ENCODE assay signal across 14 cellular contexts in the genomic region with DNA sequence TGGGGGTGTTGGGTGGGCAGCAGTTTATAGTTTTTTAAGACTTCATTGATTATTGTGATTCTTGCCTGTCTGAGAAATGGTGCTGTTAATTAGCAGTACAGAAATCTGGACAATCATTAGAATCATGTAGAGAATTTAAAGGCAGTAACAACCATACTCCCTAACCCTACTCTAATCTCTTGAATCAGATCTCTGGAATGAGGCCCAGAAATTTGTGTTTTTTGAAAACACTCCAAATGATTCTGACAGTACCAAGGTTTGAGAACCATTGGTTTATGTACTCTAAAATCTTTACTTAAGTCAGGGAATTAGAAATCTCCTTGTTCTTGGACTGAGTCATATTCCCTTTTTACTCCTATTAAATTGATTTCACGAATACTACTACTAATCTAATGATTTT. TPM values are rescaled to one million over a fixed set of nuclear protein-coding genes. Genes with fewer than 3 reads are reported as not detected.
DNase-seq lines count a peak whose midpoint lies in the region; ATAC-seq, FAIRE-seq and TF ChIP-seq lines count a peak whose summit lies in the region.
"Had no signal": no experiment of that assay in that cellular context is flagged by ENCODE, and none has a peak within 500 bp of the region (broad histone marks: within the 10 kb centered on the region; RNA-seq: fewer than 3 reads in every experiment).

No MANE protein-coding gene starts in this region.

- H3K27me3 ChIP-seq in A673 (replicated peaks; ENCODE audit: insufficient read depth, low read depth, low read length, poor library complexity), result no peaks in the 10 kb centered on the region
- H3K27me3 ChIP-seq: upper lobe of left lung had no signal

- CTCF ChIA-PET in A673 (lab: Charles Lee), result no interaction called here
- CTCF ChIA-PET in HEK293T (lab: Yijun Ruan, JAX), result interaction anchor here (1.3 kb wide), 1 partner anchor 167 kb away, joined by 3 read pairs; no protein-coding TSS in a partner anchor

- intact Hi-C loops in A673 (cut with micrococcal nuclease; ENCODE audit: unreplicated experiment) (no loop called here), kidney (cut with DNase I) (no loop called here)

- POLR2A ChIA-PET in A673 (lab: Charles Lee; ENCODE audit: low non-redundant PET), result no interaction called here
- POLR2A ChIA-PET in HEK293T (lab: Yijun Ruan, JAX), result no interaction called here

- no peak overlapping the region for H3K9ac ChIP-seq in kidney (ENCODE audit: low read length in 2 of 2)

- peak; percentile 39 for DNase-seq in A673 (ENCODE audit: low spot score)
- DNase-seq in HCEC 1CT, result peak; percentile 41
- DNase-seq in astrocyte of the spinal cord (ENCODE audit: low read depth, low spot score), result peak; percentile 87
- no peak for DNase-seq in kidney
- no peak for DNase-seq in HEK293T (ENCODE audit: extremely low spot score)
- no peak for DNase-seq in NCI-H1930 (lab: John Stamatoyannopoulos, UW)
- DNase-seq: activated CD4-positive, alpha-beta T cell treated with anti-CD3 and anti-CD28 coated beads for 48 hours; activated naive CD4-positive, alpha-beta T cell treated with anti-CD3 and anti-CD28 coated beads for 36 hours; CD4-positive, alpha-beta T cell; NCI-H526; upper lobe of left lung had no signal

- H3K36me3 ChIP-seq in A673 (ENCODE audit: insufficient read depth, low read length, poor library complexity, severe bottlenecking), result no peaks in the 10 kb centered on the region
- no peaks in the 10 kb centered on the region for H3K36me3 ChIP-seq in kidney (ENCODE audit: control insufficient read depth in 1 of 2, insufficient read depth in 2 of 2, low read length in 2 of 2)
- H3K36me3 ChIP-seq: upper lobe of left lung had no signal

- peak; percentile 59 for FAIRE-seq in kidney (lab: Jason Lieb, UNC)

- peaks cover 2% of the 10 kb centered on the region for H3K9me3 ChIP-seq in A673 (ENCODE audit: low read depth, low read length, poor library complexity, severe bottlenecking)
- peaks cover 0 to 3% of the 10 kb centered on the region in 2 donors for H3K9me3 ChIP-seq in kidney (ENCODE audit: control insufficient read depth in 1 of 2, low read length in 2 of 2)
- H3K9me3 ChIP-seq: upper lobe of left lung had no signal

- H3K4me1 ChIP-seq in A673 (ENCODE audit: insufficient read depth, low read length, poor library complexity, severe bottlenecking) (peaks cover 10% of the 10 kb centered on the region), kidney (ENCODE audit: control insufficient read depth in 1 of 2, insufficient read depth in 1 of 2, low read depth in 1 of 2, low read length in 2 of 2) (peaks cover 3% of the 10 kb centered on the region in 2 donors)

- peak overlapping the region; percentile 14 for H3K27ac ChIP-seq in A673 (ENCODE audit: low read depth, low read length, poor library complexity, severe bottlenecking)
- H3K27ac ChIP-seq in kidney (ENCODE audit: low read depth in 2 of 2, low read length in 2 of 2), result no peak overlapping the region
- H3K27ac ChIP-seq: upper lobe of left lung had no signal

- in situ Hi-C loops in astrocyte of the spinal cord (cut with HindIII; ENCODE audit: low sequenced_read_pairs), result no loop called here

- no peak for ATAC-seq in HG03196 (IDR thresholded peaks at IDR 0.05; ENCODE audit: unreplicated experiment)
- ATAC-seq in GM18511 (IDR thresholded peaks at IDR 0.05; ENCODE audit: unreplicated experiment), result no peak
- ATAC-seq: sciatic nerve had no signal

- no TSS peak for BruUV-seq in A673 (replicated peaks; lab: Mats Ljungman, UMichigan)

- TF ChIP-seq CTCF in A673 (conservative IDR thresholded peaks at IDR 0.05; ENCODE audit: low read depth, low read length), result no peak
- TF ChIP-seq CTCF in astrocyte of the spinal cord (IDR thresholded peaks at IDR 0.05; ENCODE audit: low read depth, low read length), result no peak
- TF ChIP-seq CTCF in kidney (IDR thresholded peaks at IDR 0.05; ENCODE audit: borderline replicate concordance, extremely low read depth, insufficient read depth), result no peak

- no peak overlapping the region for H3K4me3 ChIP-seq in A673 (ENCODE audit: low read depth, low read length, poor library complexity, severe bottlenecking)
- H3K4me3 ChIP-seq in astrocyte of the spinal cord (ENCODE audit: low read depth, low read length), result no peak overlapping the region
- no peak overlapping the region for H3K4me3 ChIP-seq in kidney (ENCODE audit: low read length in 2 of 2)
- H3K4me3 ChIP-seq: upper lobe of left lung had no signal

TF ChIP-seq in HEK293T, 16 proteins besides CTCF, POLR2A, EP300 and RAD21:
- TF ChIP-seq HDGF (IDR thresholded peaks at IDR 0.05; ENCODE audit: borderline replicate concordance), result no peak
- TF ChIP-seq BHLHE40 (IDR thresholded peaks at IDR 0.05; ENCODE audit: borderline replicate concordance), result no peak
- TF ChIP-seq SP1 (IDR thresholded peaks at IDR 0.05), result no peak
- TF ChIP-seq ELF4 (IDR thresholded peaks at IDR 0.05), result no peak
- TF ChIP-seq ARNT (IDR thresholded peaks at IDR 0.05), result no peak
- no peak for TF ChIP-seq CTBP1 (IDR thresholded peaks at IDR 0.05; ENCODE audit: borderline replicate concordance)
- TF ChIP-seq, protein P1, sequence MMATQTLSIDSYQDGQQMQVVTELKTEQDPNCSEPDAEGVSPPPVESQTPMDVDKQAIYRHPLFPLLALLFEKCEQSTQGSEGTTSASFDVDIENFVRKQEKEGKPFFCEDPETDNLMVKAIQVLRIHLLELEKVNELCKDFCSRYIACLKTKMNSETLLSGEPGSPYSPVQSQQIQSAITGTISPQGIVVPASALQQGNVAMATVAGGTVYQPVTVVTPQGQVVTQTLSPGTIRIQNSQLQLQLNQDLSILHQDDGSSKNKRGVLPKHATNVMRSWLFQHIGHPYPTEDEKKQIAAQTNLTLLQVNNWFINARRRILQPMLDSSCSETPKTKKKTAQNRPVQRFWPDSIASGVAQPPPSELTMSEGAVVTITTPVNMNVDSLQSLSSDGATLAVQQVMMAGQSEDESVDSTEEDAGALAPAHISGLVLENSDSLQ (IDR thresholded peaks at IDR 0.05), result no peak
- TF ChIP-seq FOXA1 (IDR thresholded peaks at IDR 0.05), result no peak
- no peak for TF ChIP-seq L3MBTL2 (conservative IDR thresholded peaks at IDR 0.05)
- no peak for TF ChIP-seq FOXM1 (IDR thresholded peaks at IDR 0.05; ENCODE audit: borderline replicate concordance)
- no peak for TF ChIP-seq NFRKB (IDR thresholded peaks at IDR 0.05)

RNA-seq across cellular contexts. Expression of a gene that starts 24.0 kb away (rescaled TPM):
- 37.7 and 39.6 TPM in 2 replicates for total RNA-seq in A673 (2021)
- total RNA-seq in kidney, result 57.3 TPM
- polyA plus RNA-seq in kidney (ENCODE audit: insufficient read depth, low read depth, low replicate concordance), result 32.7 TPM

Comparison
In these comparisons a context has a peak if more than half of its experiments do, and no peak if none do; other contexts are left out.
1. DNase-seq: peak in A673 (single experiment), HCEC 1CT (single experiment) and astrocyte of the spinal cord (single experiment); none in kidney (single experiment), HEK293T (single experiment) and NCI-H1930 (0 of 2).